ENCODE assay signal across 20 cellular contexts in genomic region chr20:52812231-52812847, GRCh38.
DNase-seq lines count a peak whose midpoint lies in the region; ATAC-seq, FAIRE-seq and TF ChIP-seq lines count a peak whose summit lies in the region.
"Had no signal": no experiment of that assay in that cellular context is flagged by ENCODE, and none has a peak within 500 bp of the region (broad histone marks: within the 10 kb centered on the region; RNA-seq: fewer than 3 reads in every experiment).

No MANE protein-coding gene starts in this region.

- WGBS in H1 (ENCODE audit: extremely low coverage in 1 of 2, insufficient coverage in 1 of 2, insufficient read length in 1 of 2, insufficient replicate concordance in 2 of 2, low coverage in 1 of 2, low lambda C conversion rate in 2 of 2, missing lambda C conversion rate in 1 of 2), 2 experiments, result 90% methylated on average over 4 of the region's 4 CpGs; no CpG with 5 or more reads in 1 of the 2 experiments

- in situ Hi-C loops in Caki2 (cut with HindIII; ENCODE audit: low pct_unique_long_range_greater_than_20kb, low sequenced_read_pairs), result no loop called here

- 0 out of 2 replicates have a peak overlapping the region, but pooled peaks have one; percentile 47 for H2AFZ ChIP-seq in H1 (ENCODE audit: low read length)
- H2AFZ ChIP-seq: parathyroid adenoma had no signal

- no peak overlapping the region for H3K9ac ChIP-seq in H1 (replicated peaks in 1 of 4; ENCODE audit: extremely low read depth in 1 of 4, low read depth in 3 of 4, low read length in 3 of 4)
- H3K9ac ChIP-seq: parathyroid adenoma had no signal

- no peak overlapping the region for H2BK15ac ChIP-seq in H1 (ENCODE audit: low read length)

- no peak overlapping the region for H2BK20ac ChIP-seq in H1 (ENCODE audit: low read length)

- H2AK5ac ChIP-seq in H1 (ENCODE audit: low read depth, low read length), result no peak overlapping the region

- no peak overlapping the region for H2BK5ac ChIP-seq in H1 (ENCODE audit: low read depth, low read length)

- no peak overlapping the region for H3K4me3 ChIP-seq in H1 (ENCODE audit: extremely low read depth in 1 of 4, insufficient read depth in 2 of 4, low read depth in 3 of 4, low read length in 4 of 4)
- H3K4me3 ChIP-seq: lower lobe of right lung, skin epidermis, suprapubic skin had no signal

- POLR2A ChIA-PET in H1 (lab: Charles Lee; ENCODE audit: partially characterized antibody), result no interaction called here

- H4K8ac ChIP-seq in H1 (ENCODE audit: extremely low read depth, insufficient read depth, low read length), result no peak overlapping the region

- no peaks in the 10 kb centered on the region for H3K27me3 ChIP-seq in H1 (replicated peaks in 1 of 4; ENCODE audit: control insufficient read depth in 3 of 4, extremely low read depth in 1 of 4, insufficient read depth in 3 of 4, low read length in 3 of 4)
- H3K27me3 ChIP-seq: brain microvascular endothelial cell, suprapubic skin had no signal

- H2BK12ac ChIP-seq in H1 (ENCODE audit: low read depth, low read length), result no peak overlapping the region

- no peak for ATAC-seq in GM19351 (IDR thresholded peaks at IDR 0.05; ENCODE audit: unreplicated experiment)
- no peak for ATAC-seq in GM21423 (IDR thresholded peaks at IDR 0.05; ENCODE audit: unreplicated experiment)
- ATAC-seq: activated naive CD4-positive, alpha-beta T cell treated with anti-CD3 and anti-CD28 coated beads, Interleukin-2, amount 50 U/mL, for 72 hours; lower lobe of right lung; PC-3 had no signal

- DNase-seq in Caki2 (ENCODE audit: low read depth), result peak; percentile 6
- DNase-seq in M059J (ENCODE audit: low read depth), result peak; percentile 60
- DNase-seq in H1 (ENCODE audit: low read depth in 1 of 2, low spot score in 2 of 2), result no peak
- no peak for DNase-seq in GM10266 (ENCODE audit: extremely low spot score)
- no peak for DNase-seq in hippocampal formation (lab: John Stamatoyannopoulos, UW)
- DNase-seq: activated T-cell treated with anti-CD3 and anti-CD28 coated beads, Interleukin-2, amount 50 U/mL, for 24 hours; brain microvascular endothelial cell; erythroblast; lower lobe of right lung; NCI-H2029 treated with DMSO at 0.1 percent for 48 hours; NCI-H510A; PC-3 had no signal

- TF ChIP-seq POLR2A in H1 (IDR thresholded peaks at IDR 0.05; ENCODE audit: control extremely low read depth in 1 of 2, low read depth in 2 of 2, low read length in 2 of 2), result no peak

- no peaks in the 10 kb centered on the region for H3K4me1 ChIP-seq in H1 (replicated peaks in 1 of 4; ENCODE audit: control insufficient read depth in 3 of 4, insufficient read depth in 4 of 4, low read length in 3 of 4)
- H3K4me1 ChIP-seq: lower lobe of right lung, parathyroid adenoma, suprapubic skin had no signal

- H3K4ac ChIP-seq in H1 (replicated peaks; ENCODE audit: insufficient read length, low read depth, low read length), result no peak overlapping the region

- H4K5ac ChIP-seq in H1 (ENCODE audit: insufficient read length, low read depth, low read length), result no peak overlapping the region

- H3K4me2 ChIP-seq in H1 (ENCODE audit: insufficient read depth in 1 of 2, low read depth in 2 of 2, low read length in 2 of 2), result no peak overlapping the region

- H3K56ac ChIP-seq in H1 (replicated peaks; ENCODE audit: insufficient read length, low read depth, low read length), result no peak overlapping the region

- CTCF ChIA-PET in H1 (lab: Charles Lee; ENCODE audit: partially characterized antibody), result no interaction called here

- FAIRE-seq in H1 (lab: Jason Lieb, UNC), result no peak
- FAIRE-seq: GM19239 had no signal

- H3K23ac ChIP-seq in H1 (ENCODE audit: insufficient read length), result no peak overlapping the region

- H3K14ac ChIP-seq in H1 (ENCODE audit: insufficient read length), result no peak overlapping the region

- no peak overlapping the region for H4K91ac ChIP-seq in H1 (replicated peaks; ENCODE audit: insufficient read length, low read length)

- no peaks in the 10 kb centered on the region for H4K20me1 ChIP-seq in H1 (replicated peaks in 1 of 2; ENCODE audit: control insufficient read depth in 1 of 2, insufficient read depth in 2 of 2, low read length in 2 of 2)

- H3K79me1 ChIP-seq in H1 (ENCODE audit: low read depth, low read length), result no peaks in the 10 kb centered on the region

- TF ChIP-seq RAD21 in H1 (IDR thresholded peaks at IDR 0.05 in 1 of 2, conservative IDR thresholded peaks at IDR 0.05 in 1 of 2; ENCODE audit: low read depth in 2 of 2, low read length in 2 of 2), result peak in 1 of 2 experiments; percentile 34; a peak in 1 of 4 replicates

- no peak for TF ChIP-seq EP300 in H1 (IDR thresholded peaks at IDR 0.05; ENCODE audit: borderline replicate concordance in 1 of 2, low read depth in 2 of 2, low read length in 2 of 2)

- H2BK120ac ChIP-seq in H1 (replicated peaks; ENCODE audit: low read depth, low read length), result no peak overlapping the region

- no peaks in the 10 kb centered on the region for H3K9me3 ChIP-seq in H1 (ENCODE audit: insufficient read depth in 2 of 2, low read depth in 1 of 2, low read length in 1 of 2)
- H3K9me3 ChIP-seq: lower lobe of right lung, suprapubic skin had no signal

- TF ChIP-seq CTCF in 22Rv1 (IDR thresholded peaks at IDR 0.05) (0 out of 2 replicates have a peak, but pooled peaks have one; percentile 8), H1 (IDR thresholded peaks at IDR 0.05; ENCODE audit: control extremely low read depth in 1 of 3, insufficient read depth in 1 of 3, low read depth in 1 of 3, low read length in 3 of 3) (peak in 2 of 3 experiments; percentile 34 to 46; a peak in 3 of 4 replicates), GM10266 (IDR thresholded peaks at IDR 0.05; ENCODE audit: control insufficient read depth, insufficient read depth, low read depth, missing control alignments) (no peak)

- no peak overlapping the region for H3K27ac ChIP-seq in 22Rv1
- no peak overlapping the region for H3K27ac ChIP-seq in H1 (ENCODE audit: low read depth, low read length)
- H3K27ac ChIP-seq: brain microvascular endothelial cell, lower lobe of right lung, parathyroid adenoma, skin epidermis, suprapubic skin had no signal

- H3K36me3 ChIP-seq in H1 (ENCODE audit: control insufficient read depth in 2 of 4, insufficient read depth in 4 of 4, low read length in 3 of 4), result no peaks in the 10 kb centered on the region
- H3K36me3 ChIP-seq: brain microvascular endothelial cell, lower lobe of right lung, suprapubic skin had no signal

- no peak overlapping the region for H3K18ac ChIP-seq in H1 (ENCODE audit: extremely low read depth, low read length)

- H3K23me2 ChIP-seq in H1 (ENCODE audit: low read depth, low read length), result no peaks in the 10 kb centered on the region

- no peaks in the 10 kb centered on the region for H3K79me2 ChIP-seq in H1 (ENCODE audit: control insufficient read depth in 1 of 2, insufficient read depth in 2 of 2, low read length in 2 of 2)
- H3K79me2 ChIP-seq: parathyroid adenoma had no signal

TF ChIP-seq in H1, 55 proteins besides CTCF, POLR2A, EP300 and RAD21:
- no peak for TF ChIP-seq EZH2 (IDR thresholded peaks at IDR 0.05; ENCODE audit: low read depth, low read length, severe bottlenecking)
- no peak for TF ChIP-seq KDM1A (IDR thresholded peaks at IDR 0.05; ENCODE audit: borderline replicate concordance, low read length)
- TF ChIP-seq JUN (IDR thresholded peaks at IDR 0.05; ENCODE audit: low read depth, low read length), result no peak
- TF ChIP-seq HDAC6 (IDR thresholded peaks at IDR 0.05; ENCODE audit: low read depth, low read length), result no peak
- TF ChIP-seq CTBP2 (IDR thresholded peaks at IDR 0.05; ENCODE audit: borderline replicate concordance, insufficient read depth, insufficient read length, low read length), result no peak

Comparison
In these comparisons a context has a peak if more than half of its experiments do, and no peak if none do; other contexts are left out.
1. DNase-seq: peak in Caki2 (single experiment) and M059J (single experiment); none in H1 (0 of 2), GM10266 (single experiment) and hippocampal formation (0 of 2).